1 cellular context compared by ENCODE assay signal in the genomic region with DNA sequence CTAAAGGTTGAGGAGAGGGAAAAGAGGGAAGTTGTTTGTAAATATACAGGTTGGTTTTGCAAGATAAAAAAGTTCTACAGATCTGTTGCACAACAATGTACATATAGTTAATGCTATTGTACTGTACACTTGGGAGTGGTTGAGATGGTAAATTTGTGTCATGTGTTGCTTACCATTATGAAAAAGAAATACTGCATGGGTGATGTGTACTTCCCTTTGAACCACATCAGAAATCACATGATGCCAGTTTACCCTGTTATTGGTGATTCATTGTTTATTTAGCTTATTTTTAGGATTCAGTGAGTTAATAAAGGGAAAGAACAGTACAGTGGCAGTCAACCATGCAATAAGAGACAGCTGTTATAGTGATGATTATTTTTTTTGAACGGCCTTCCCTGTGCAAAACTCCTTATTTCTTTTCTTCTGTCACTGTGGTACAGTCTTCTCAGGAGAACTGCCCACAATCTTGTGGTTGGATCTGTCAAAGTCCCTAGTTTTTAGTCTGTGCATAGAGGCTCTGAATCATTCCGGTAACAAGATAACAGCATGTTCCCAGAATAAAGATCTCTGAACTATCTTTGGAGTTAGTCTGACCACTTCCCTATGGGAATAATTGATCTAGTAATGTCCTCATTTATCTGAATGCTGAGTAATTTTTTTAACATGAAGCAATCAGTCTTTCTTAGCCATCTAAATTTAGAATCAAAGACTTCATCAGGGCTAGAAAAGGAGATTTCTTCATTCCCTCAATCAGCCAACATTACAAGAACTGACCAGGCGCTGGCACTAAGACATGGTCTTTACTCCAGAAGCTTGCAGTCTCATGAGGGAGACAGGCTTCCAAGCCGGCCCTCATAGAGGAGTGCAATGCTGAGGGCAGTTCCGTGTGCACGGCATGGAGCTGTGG.
TF ChIP-seq lines count a peak whose summit lies in the region.

No MANE protein-coding gene starts in this region.

TF ChIP-seq in GM23338, 12 proteins besides CTCF, POLR2A, EP300 and RAD21 (continued from another document):
- TF ChIP-seq, protein P1, sequence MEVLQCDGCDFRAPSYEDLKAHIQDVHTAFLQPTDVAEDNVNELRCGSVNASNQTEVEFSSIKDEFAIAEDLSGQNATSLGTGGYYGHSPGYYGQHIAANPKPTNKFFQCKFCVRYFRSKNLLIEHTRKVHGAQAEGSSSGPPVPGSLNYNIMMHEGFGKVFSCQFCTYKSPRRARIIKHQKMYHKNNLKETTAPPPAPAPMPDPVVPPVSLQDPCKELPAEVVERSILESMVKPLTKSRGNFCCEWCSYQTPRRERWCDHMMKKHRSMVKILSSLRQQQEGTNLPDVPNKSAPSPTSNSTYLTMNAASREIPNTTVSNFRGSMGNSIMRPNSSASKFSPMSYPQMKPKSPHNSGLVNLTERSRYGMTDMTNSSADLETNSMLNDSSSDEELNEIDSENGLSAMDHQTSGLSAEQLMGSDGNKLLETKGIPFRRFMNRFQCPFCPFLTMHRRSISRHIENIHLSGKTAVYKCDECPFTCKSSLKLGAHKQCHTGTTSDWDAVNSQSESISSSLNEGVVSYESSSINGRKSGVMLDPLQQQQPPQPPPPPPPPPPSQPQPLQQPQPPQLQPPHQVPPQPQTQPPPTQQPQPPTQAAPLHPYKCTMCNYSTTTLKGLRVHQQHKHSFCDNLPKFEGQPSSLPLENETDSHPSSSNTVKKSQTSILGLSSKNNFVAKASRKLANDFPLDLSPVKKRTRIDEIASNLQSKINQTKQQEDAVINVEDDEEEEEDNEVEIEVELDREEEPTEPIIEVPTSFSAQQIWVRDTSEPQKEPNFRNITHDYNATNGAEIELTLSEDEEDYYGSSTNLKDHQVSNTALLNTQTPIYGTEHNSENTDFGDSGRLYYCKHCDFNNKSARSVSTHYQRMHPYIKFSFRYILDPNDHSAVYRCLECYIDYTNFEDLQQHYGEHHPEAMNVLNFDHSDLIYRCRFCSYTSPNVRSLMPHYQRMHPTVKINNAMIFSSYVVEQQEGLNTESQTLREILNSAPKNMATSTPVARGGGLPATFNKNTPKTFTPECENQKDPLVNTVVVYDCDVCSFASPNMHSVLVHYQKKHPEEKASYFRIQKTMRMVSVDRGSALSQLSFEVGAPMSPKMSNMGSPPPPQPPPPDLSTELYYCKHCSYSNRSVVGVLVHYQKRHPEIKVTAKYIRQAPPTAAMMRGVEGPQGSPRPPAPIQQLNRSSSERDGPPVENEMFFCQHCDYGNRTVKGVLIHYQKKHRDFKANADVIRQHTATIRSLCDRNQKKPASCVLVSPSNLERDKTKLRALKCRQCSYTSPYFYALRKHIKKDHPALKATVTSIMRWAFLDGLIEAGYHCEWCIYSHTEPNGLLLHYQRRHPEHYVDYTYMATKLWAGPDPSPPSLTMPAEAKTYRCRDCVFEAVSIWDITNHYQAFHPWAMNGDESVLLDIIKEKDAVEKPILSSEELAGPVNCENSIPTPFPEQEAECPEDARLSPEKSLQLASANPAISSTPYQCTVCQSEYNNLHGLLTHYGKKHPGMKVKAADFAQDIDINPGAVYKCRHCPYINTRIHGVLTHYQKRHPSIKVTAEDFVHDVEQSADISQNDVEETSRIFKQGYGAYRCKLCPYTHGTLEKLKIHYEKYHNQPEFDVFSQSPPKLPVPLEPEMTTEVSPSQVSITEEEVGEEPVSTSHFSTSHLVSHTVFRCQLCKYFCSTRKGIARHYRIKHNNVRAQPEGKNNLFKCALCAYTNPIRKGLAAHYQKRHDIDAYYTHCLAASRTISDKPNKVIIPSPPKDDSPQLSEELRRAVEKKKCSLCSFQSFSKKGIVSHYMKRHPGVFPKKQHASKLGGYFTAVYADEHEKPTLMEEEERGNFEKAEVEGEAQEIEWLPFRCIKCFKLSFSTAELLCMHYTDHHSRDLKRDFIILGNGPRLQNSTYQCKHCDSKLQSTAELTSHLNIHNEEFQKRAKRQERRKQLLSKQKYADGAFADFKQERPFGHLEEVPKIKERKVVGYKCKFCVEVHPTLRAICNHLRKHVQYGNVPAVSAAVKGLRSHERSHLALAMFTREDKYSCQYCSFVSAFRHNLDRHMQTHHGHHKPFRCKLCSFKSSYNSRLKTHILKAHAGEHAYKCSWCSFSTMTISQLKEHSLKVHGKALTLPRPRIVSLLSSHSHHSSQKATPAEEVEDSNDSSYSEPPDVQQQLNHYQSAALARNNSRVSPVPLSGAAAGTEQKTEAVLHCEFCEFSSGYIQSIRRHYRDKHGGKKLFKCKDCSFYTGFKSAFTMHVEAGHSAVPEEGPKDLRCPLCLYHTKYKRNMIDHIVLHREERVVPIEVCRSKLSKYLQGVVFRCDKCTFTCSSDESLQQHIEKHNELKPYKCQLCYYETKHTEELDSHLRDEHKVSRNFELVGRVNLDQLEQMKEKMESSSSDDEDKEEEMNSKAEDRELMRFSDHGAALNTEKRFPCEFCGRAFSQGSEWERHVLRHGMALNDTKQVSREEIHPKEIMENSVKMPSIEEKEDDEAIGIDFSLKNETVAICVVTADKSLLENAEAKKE (CRISPR knock-in tag; IDR thresholded peaks at IDR 0.05), result no peak
TF ChIP-seq in GM23338: peak in this region for 0.
